In the genomic region with DNA sequence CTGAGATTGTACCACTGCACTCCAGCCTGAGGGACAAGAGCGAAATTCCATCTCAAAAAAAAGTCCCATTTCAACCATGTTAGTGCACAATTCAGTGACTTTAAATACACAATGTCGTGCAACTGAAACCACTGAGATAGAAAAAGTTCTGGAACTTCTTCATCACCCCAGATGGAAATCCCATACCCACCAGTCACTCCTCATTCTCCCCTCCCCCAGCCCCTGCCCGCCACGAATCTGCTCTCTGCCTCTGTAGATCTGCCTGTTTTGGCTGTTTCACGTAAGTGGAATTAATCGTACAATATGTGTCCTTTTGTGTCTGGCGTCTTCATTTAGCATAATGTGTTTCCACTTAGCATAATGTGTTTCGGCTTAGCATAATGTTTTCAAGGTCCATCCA, we compare ENCODE assay signal across 30 cellular contexts. TPM values are rescaled to one million over a fixed set of nuclear protein-coding genes. Genes with fewer than 3 reads are reported as not detected.
"Had no signal": no experiment of that assay in that cellular context is flagged by ENCODE, and none has a peak within 500 bp of the region (broad histone marks: within the 10 kb centered on the region; RNA-seq: fewer than 3 reads in every experiment).

No MANE protein-coding gene starts in this region.

- H3K9me3 Mint-ChIP-seq: activated CD4-positive, alpha-beta memory T cell treated with anti-CD3 and anti-CD28 coated beads, Interleukin-2, amount 10 ng/mL, durations not matched to agents 7 days and 5 days; activated CD4-positive, alpha-beta T cell treated with anti-CD3 and anti-CD28 coated beads, Interleukin-2, amount 10 ng/mL, durations not matched to agents 7 days and 5 days; activated naive CD4-positive, alpha-beta T cell treated with anti-CD3 and anti-CD28 coated beads, Interleukin-2, amount 50 U/mL, for 24 hours; activated T-cell treated with anti-CD3 and anti-CD28 coated beads, Interleukin-2, amount 50 U/mL, for 24 hours; activated T-cell treated with anti-CD3 and anti-CD28 coated beads, Interleukin-2, amount 50 U/mL, for 72 hours; effector memory CD8-positive, alpha-beta T cell had no signal

- H3K4me1 ChIP-seq: esophagus muscularis mucosa, gastroesophageal sphincter had no signal

- ATAC-seq: activated T-cell treated with anti-CD3 and anti-CD28 coated beads, Interleukin-2, amount 50 U/mL, for 72 hours; effector memory CD8-positive, alpha-beta T cell; gastroesophageal sphincter had no signal

- H3K36me3 ChIP-seq: esophagus muscularis mucosa, gastroesophageal sphincter had no signal

- H3K4me3 Mint-ChIP-seq: activated CD4-positive, alpha-beta memory T cell treated with anti-CD3 and anti-CD28 coated beads, Interleukin-2, amount 10 ng/mL, durations not matched to agents 7 days and 5 days; activated CD4-positive, alpha-beta T cell treated with anti-CD3 and anti-CD28 coated beads, Interleukin-2, amount 10 ng/mL, durations not matched to agents 7 days and 5 days; activated naive CD4-positive, alpha-beta T cell treated with anti-CD3 and anti-CD28 coated beads, Interleukin-2, amount 50 U/mL, for 24 hours; activated T-cell treated with anti-CD3 and anti-CD28 coated beads, Interleukin-2, amount 50 U/mL, for 24 hours; activated T-cell treated with anti-CD3 and anti-CD28 coated beads, Interleukin-2, amount 50 U/mL, for 72 hours; effector memory CD8-positive, alpha-beta T cell had no signal

- H3K27me3 Mint-ChIP-seq: activated CD4-positive, alpha-beta T cell treated with anti-CD3 and anti-CD28 coated beads, Interleukin-2, amount 10 ng/mL, durations not matched to agents 7 days and 5 days; activated naive CD4-positive, alpha-beta T cell treated with anti-CD3 and anti-CD28 coated beads, Interleukin-2, amount 50 U/mL, for 24 hours; activated T-cell treated with anti-CD3 and anti-CD28 coated beads, Interleukin-2, amount 50 U/mL, for 24 hours had no signal

- H3K27ac ChIP-seq: esophagus muscularis mucosa, gastroesophageal sphincter had no signal

- H3K4me1 Mint-ChIP-seq: activated CD4-positive, alpha-beta memory T cell treated with anti-CD3 and anti-CD28 coated beads, Interleukin-2, amount 10 ng/mL, durations not matched to agents 7 days and 5 days; activated CD4-positive, alpha-beta T cell treated with anti-CD3 and anti-CD28 coated beads, Interleukin-2, amount 10 ng/mL, durations not matched to agents 7 days and 5 days; activated naive CD4-positive, alpha-beta T cell treated with anti-CD3 and anti-CD28 coated beads, Interleukin-2, amount 50 U/mL, for 24 hours had no signal

- H3K4me3 ChIP-seq: esophagus muscularis mucosa, gastroesophageal sphincter had no signal

- H3K27ac Mint-ChIP-seq: activated CD4-positive, alpha-beta memory T cell treated with anti-CD3 and anti-CD28 coated beads, Interleukin-2, amount 10 ng/mL, durations not matched to agents 7 days and 5 days; activated CD4-positive, alpha-beta T cell treated with anti-CD3 and anti-CD28 coated beads, Interleukin-2, amount 10 ng/mL, durations not matched to agents 7 days and 5 days; activated naive CD4-positive, alpha-beta T cell treated with anti-CD3 and anti-CD28 coated beads, Interleukin-2, amount 50 U/mL, for 24 hours; activated T-cell treated with anti-CD3 and anti-CD28 coated beads, Interleukin-2, amount 50 U/mL, for 24 hours; activated T-cell treated with anti-CD3 and anti-CD28 coated beads, Interleukin-2, amount 50 U/mL, for 72 hours; effector memory CD8-positive, alpha-beta T cell had no signal

- H3K36me3 Mint-ChIP-seq: activated naive CD4-positive, alpha-beta T cell treated with anti-CD3 and anti-CD28 coated beads, Interleukin-2, amount 50 U/mL, for 24 hours had no signal

- H3K9me3 ChIP-seq: esophagus muscularis mucosa, gastroesophageal sphincter had no signal

- DNase-seq: activated CD4-positive, alpha-beta memory T cell treated with anti-CD3 and anti-CD28 coated beads, Interleukin-2, amount 10 ng/mL, durations not matched to agents 7 days and 5 days; activated CD4-positive, alpha-beta T cell treated with anti-CD3 and anti-CD28 coated beads for 1 hour; activated CD4-positive, alpha-beta T cell treated with anti-CD3 and anti-CD28 coated beads for 4 hours; activated CD4-positive, alpha-beta T cell treated with anti-CD3 and anti-CD28 coated beads, Interleukin-2, amount 10 ng/mL, durations not matched to agents 7 days and 5 days; activated CD4-positive, alpha-beta T cell treated with anti-CD3 and anti-CD28 coated beads, Interleukin-2, amount 50 U/mL, for 4 hours; activated CD8-positive, alpha-beta memory T cell treated with anti-CD3 and anti-CD28 coated beads, Interleukin-2, amount 50 U/mL, for 48 hours; activated effector memory CD4-positive, alpha-beta T cell treated with Interleukin-2 at 50 U/mL for 16 hours; activated gamma-delta T cell treated with Interleukin-2 at 50 U/mL for 16 hours; activated naive CD4-positive, alpha-beta T cell treated with Interleukin-2 at 50 U/mL for 16 hours; activated T-cell treated with anti-CD3 and anti-CD28 coated beads for 4 hours; activated T-cell treated with anti-CD3 and anti-CD28 coated beads, Interleukin-2, amount 50 U/mL, for 24 hours; activated T-cell treated with anti-CD3 and anti-CD28 coated beads, Interleukin-2, amount 50 U/mL, for 72 hours; amniotic stem cell; cortex of kidney; dermis blood vessel endothelial cell; effector CD4-positive, alpha-beta T cell; effector memory CD8-positive, alpha-beta T cell; erythroblast; foreskin melanocyte; T-helper 2 cell had no signal

RNA-seq across cellular contexts. Expression of gene SPPL2C, which starts 3.6 kb away (rescaled TPM):
- total RNA-seq: activated CD4-positive, alpha-beta memory T cell treated with anti-CD3 and anti-CD28 coated beads, Interleukin-2, amount 10 ng/mL, durations not matched to agents 7 days and 5 days; activated CD4-positive, alpha-beta T cell treated with anti-CD3 and anti-CD28 coated beads, Interleukin-2, amount 10 ng/mL, durations not matched to agents 7 days and 5 days; activated T-cell treated with anti-CD3 and anti-CD28 coated beads, Interleukin-2, amount 50 U/mL, for 72 hours; astrocyte; chondrocyte; dermis blood vessel endothelial cell; esophagus muscularis mucosa; fibroblast of lung; fibroblast of villous mesenchyme; gastroesophageal sphincter; glomerular endothelial cell; T-helper 1 cell treated with Interleukin-12 subunit alpha and Interleukin-12 subunit beta and Interleukin-4 antibody, amounts not matched to agents 30 ng/mL and 1 ng/mL, for 36 hours had no signal
- polyA plus RNA-seq: adipose tissue, fibroblast of lung had no signal

RNA-seq across cellular contexts. Expression of gene MAPT, which starts 53.3 kb away (rescaled TPM):
- total RNA-seq: fibroblast of villous mesenchyme had no signal

RNA-seq across cellular contexts. Expression of gene CRHR1, which starts 57.0 kb away (rescaled TPM):
- total RNA-seq: activated CD4-positive, alpha-beta memory T cell treated with anti-CD3 and anti-CD28 coated beads, Interleukin-2, amount 10 ng/mL, durations not matched to agents 7 days and 5 days; activated CD4-positive, alpha-beta T cell treated with anti-CD3 and anti-CD28 coated beads, Interleukin-2, amount 10 ng/mL, durations not matched to agents 7 days and 5 days; activated T-cell treated with anti-CD3 and anti-CD28 coated beads, Interleukin-2, amount 50 U/mL, for 72 hours; chondrocyte; dermis blood vessel endothelial cell; fibroblast of lung; fibroblast of villous mesenchyme; glomerular endothelial cell; T-helper 1 cell treated with Interleukin-12 subunit alpha and Interleukin-12 subunit beta and Interleukin-4 antibody, amounts not matched to agents 30 ng/mL and 1 ng/mL, for 36 hours had no signal
- polyA plus RNA-seq: fibroblast of lung had no signal
